Comparison of ENCODE assay signal across 37 cellular contexts in the genomic region with DNA sequence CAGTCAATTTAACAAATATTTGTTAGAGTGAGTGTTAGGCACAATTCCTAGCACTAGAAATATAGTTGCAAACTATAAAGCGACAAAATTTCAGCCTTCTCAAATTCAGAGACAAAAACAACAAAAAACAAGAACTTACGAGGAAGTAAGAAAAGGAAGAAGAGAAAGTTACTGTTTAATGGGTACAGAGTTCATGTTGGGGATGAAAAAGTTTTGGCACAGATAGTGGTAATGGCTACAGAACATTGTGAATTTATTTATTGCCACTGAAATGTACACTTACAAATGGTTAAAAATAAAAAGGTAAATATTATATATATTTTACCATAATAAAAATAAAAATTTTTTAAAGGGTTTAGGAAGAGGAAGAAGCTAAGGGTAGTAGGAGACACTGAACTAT. TPM values are rescaled to one million over a fixed set of nuclear protein-coding genes. Genes with fewer than 3 reads are reported as not detected.
"Had no signal": no experiment of that assay in that cellular context is flagged by ENCODE, and none has a peak within 500 bp of the region (broad histone marks: within the 10 kb centered on the region; RNA-seq: fewer than 3 reads in every experiment).

No MANE protein-coding gene starts in this region.

- H3K27ac ChIP-seq: brain microvascular endothelial cell, epithelial cell of prostate, esophagus squamous epithelium, gastroesophageal sphincter, WERI-Rb-1 had no signal

- H3K9me3 ChIP-seq: esophagus squamous epithelium, gastroesophageal sphincter had no signal

- FAIRE-seq: astrocyte, bronchial epithelial cell, endometrium, endothelial cell of umbilical vein had no signal

- H3K4me3 ChIP-seq: esophagus squamous epithelium, gastroesophageal sphincter had no signal

- DNase-seq: activated B cell treated with CpG ODN at 0.5 μM for 24 hours; activated CD4-positive, alpha-beta T cell treated with anti-CD3 and anti-CD28 coated beads for 48 hours; activated CD4-positive, alpha-beta T cell treated with anti-CD3 and anti-CD28 coated beads, Interleukin-2, amount 50 U/mL, for 1 hour; activated CD4-positive, alpha-beta T cell treated with anti-CD3 and anti-CD28 coated beads, Interleukin-2, amount 50 U/mL, for 48 hours; activated CD8-positive, alpha-beta memory T cell treated with anti-CD3 and anti-CD28 coated beads for 24 hours; activated CD8-positive, alpha-beta T cell treated with anti-CD3 and anti-CD28 coated beads for 36 hours; activated effector memory CD4-positive, alpha-beta T cell treated with Interleukin-2 at 50 U/mL for 16 hours; activated gamma-delta T cell treated with Interleukin-2 at 50 U/mL for 16 hours; activated naive CD4-positive, alpha-beta T cell treated with anti-CD3 and anti-CD28 coated beads, Interleukin-2, amount 50 U/mL, for 16 hours; activated naive CD4-positive, alpha-beta T cell treated with Interleukin-2 at 50 U/mL for 16 hours; activated T-cell treated with anti-CD3 and anti-CD28 coated beads, Interleukin-2, amount 50 U/mL, for 4 hours; amniotic stem cell; anterior cingulate cortex; brain microvascular endothelial cell; cortex of kidney; effector CD8-positive, alpha-beta T cell; esophagus squamous epithelium; foreskin melanocyte; T-helper 1 cell; T-helper 17 cell; T1000; WERI-Rb-1 had no signal

- H3K27me3 ChIP-seq: brain microvascular endothelial cell, esophagus squamous epithelium, gastroesophageal sphincter had no signal

- ATAC-seq: activated CD4-positive, CD25-positive, alpha-beta regulatory T cell treated with anti-CD3 and anti-CD28 coated beads, Interleukin-2, amount 50 U/mL, for 24 hours; activated CD8-positive, alpha-beta T cell treated with anti-CD3 and anti-CD28 coated beads for 36 hours; activated T-cell treated with anti-CD3 and anti-CD28 coated beads, Interleukin-2, amount 50 U/mL, for 4 hours; activated T-helper 17 cell treated with anti-CD3 and anti-CD28 coated beads, Interleukin-2, amount 50 U/mL, for 72 hours; gastroesophageal sphincter; T-helper 17 cell had no signal

- H3K4me1 ChIP-seq: esophagus squamous epithelium, gastroesophageal sphincter had no signal

- H3K36me3 ChIP-seq: brain microvascular endothelial cell had no signal

RNA-seq across cellular contexts. Expression of a gene that starts 52.2 kb away (rescaled TPM):
- total RNA-seq: activated B cell treated with CpG ODN at 0.5 μM for 24 hours; activated CD8-positive, alpha-beta T cell treated with anti-CD3 and anti-CD28 coated beads for 36 hours; activated T-cell treated with anti-CD3 and anti-CD28 coated beads, Interleukin-2, amount 50 U/mL, for 4 hours; activated T-helper 17 cell treated with anti-CD3 and anti-CD28 coated beads, Interleukin-2, amount 50 U/mL, for 72 hours; astrocyte; bronchial epithelial cell; cardiac septum; cerebellum; dermis microvascular lymphatic vessel endothelial cell; endothelial cell of umbilical vein; fibroblast of lung; glomerular endothelial cell; T-helper 17 cell had no signal
- polyA plus RNA-seq: adipose tissue, endothelial cell of umbilical vein, esophagus, fibroblast of lung had no signal

RNA-seq across cellular contexts. Expression of a gene that starts 55.6 kb away (rescaled TPM):
- total RNA-seq: activated B cell treated with CpG ODN at 0.5 μM for 24 hours had no signal
